Comparison of ENCODE assay signal across 8 cellular contexts in genomic region chr22:29310863-29311339, GRCh38. TPM values are rescaled to one million over a fixed set of nuclear protein-coding genes. Genes with fewer than 3 reads are reported as not detected.
DNase-seq lines count a peak whose midpoint lies in the region; TF ChIP-seq lines count a peak whose summit lies in the region.

No MANE protein-coding gene starts in this region.

- H3K27me3 ChIP-seq in NT2/D1 (ENCODE audit: insufficient read depth, insufficient read length) (peaks cover 24% of the 10 kb centered on the region), suprapubic skin (peaks cover 27% of the 10 kb centered on the region)

- H3K9ac ChIP-seq in NT2/D1 (ENCODE audit: insufficient read length, low read depth), result no peak overlapping the region

- in situ Hi-C loops in GM13977 (cut with MboI; ENCODE audit: low pct_unique_long_range_greater_than_20kb, low sequenced_read_pairs, unreplicated experiment), result no loop called here

- peaks cover 29% of the 10 kb centered on the region for H3K36me3 ChIP-seq in NT2/D1 (ENCODE audit: insufficient read depth, insufficient read length, low read length)
- no peaks in the 10 kb centered on the region for H3K36me3 ChIP-seq in suprapubic skin

- 8% methylated on average over 17 of the region's 18 CpGs for WGBS in suprapubic skin

- H3K4me3 ChIP-seq in NT2/D1 (ENCODE audit: insufficient read length, low read depth) (no peak overlapping the region), suprapubic skin (peak overlapping the region; percentile 37)

- TF ChIP-seq POLR2A in suprapubic skin (IDR thresholded peaks at IDR 0.05), result no peak

- H3K27ac ChIP-seq in suprapubic skin, result peak overlapping the region; percentile 91

- DNase-seq in 8988T (peak; percentile 93), GM13977 (ENCODE audit: low spot score) (peak; percentile 93), NT2/D1 (ENCODE audit: low read depth, low spot score) (peak; percentile 47), foreskin melanocyte (peak; percentile 84), occipital lobe (lab: John Stamatoyannopoulos, UW) (peak; percentile 96), suprapubic skin (ENCODE audit: low spot score in 2 of 2) (peak; percentile 98 to 99), DMS114 treated with DMSO at 0.1 percent for 48 hours (lab: John Stamatoyannopoulos, UW; ENCODE audit: unreplicated experiment) (no peak)
- DNase-seq in activated T-helper 9 cell treated with anti-CD3 and anti-CD28 coated beads, Interleukin-2, amount 50 U/mL, for 16 hours (ENCODE audit: low read depth), result peak; percentile 49

- H3K9me3 ChIP-seq in NT2/D1 (ENCODE audit: insufficient read depth, low read length), result no peaks in the 10 kb centered on the region
- no peaks in the 10 kb centered on the region for H3K9me3 ChIP-seq in suprapubic skin

- H3K4me1 ChIP-seq in NT2/D1 (ENCODE audit: insufficient read depth, insufficient read length) (peaks cover 25% of the 10 kb centered on the region), suprapubic skin (peaks cover 92% of the 10 kb centered on the region)

- TF ChIP-seq EP300 in suprapubic skin (IDR thresholded peaks at IDR 0.05), result no peak

- TF ChIP-seq CTCF in GM13977 (IDR thresholded peaks at IDR 0.05; ENCODE audit: extremely low read depth, insufficient read depth, missing control alignments) (no peak), suprapubic skin (IDR thresholded peaks at IDR 0.05) (no peak)

RNA-seq across cellular contexts. Expression of gene GAS2L1, which starts 4.5 kb away (rescaled TPM):
- total RNA-seq in occipital lobe (7.3 TPM), suprapubic skin (10 to 100 TPM; 49.0 to 94.8 (median 85.4) TPM)

RNA-seq across cellular contexts. Expression of gene RASL10A, which starts 4.6 kb away (rescaled TPM):
- total RNA-seq in occipital lobe, result 15.0 TPM
- 1 to 10 TPM in 2 of 4 donors, under 1 TPM in 2; 0.34 to 1.7 (median 0.95) TPM for total RNA-seq in suprapubic skin

RNA-seq across cellular contexts. Expression of gene EWSR1, which starts 42.8 kb away (rescaled TPM):
- total RNA-seq in occipital lobe (186 TPM), suprapubic skin (100 to 1,000 TPM; 132 to 308 (median 170) TPM)

RNA-seq across cellular contexts. Expression of gene RHBDD3, which starts 43.1 kb away (rescaled TPM):
- total RNA-seq in occipital lobe (14.3 TPM), suprapubic skin (10 to 100 TPM; 10.1 to 22.7 (median 17.2) TPM)
